Comparison of ENCODE assay signal across 1 cellular context in the genomic region with DNA sequence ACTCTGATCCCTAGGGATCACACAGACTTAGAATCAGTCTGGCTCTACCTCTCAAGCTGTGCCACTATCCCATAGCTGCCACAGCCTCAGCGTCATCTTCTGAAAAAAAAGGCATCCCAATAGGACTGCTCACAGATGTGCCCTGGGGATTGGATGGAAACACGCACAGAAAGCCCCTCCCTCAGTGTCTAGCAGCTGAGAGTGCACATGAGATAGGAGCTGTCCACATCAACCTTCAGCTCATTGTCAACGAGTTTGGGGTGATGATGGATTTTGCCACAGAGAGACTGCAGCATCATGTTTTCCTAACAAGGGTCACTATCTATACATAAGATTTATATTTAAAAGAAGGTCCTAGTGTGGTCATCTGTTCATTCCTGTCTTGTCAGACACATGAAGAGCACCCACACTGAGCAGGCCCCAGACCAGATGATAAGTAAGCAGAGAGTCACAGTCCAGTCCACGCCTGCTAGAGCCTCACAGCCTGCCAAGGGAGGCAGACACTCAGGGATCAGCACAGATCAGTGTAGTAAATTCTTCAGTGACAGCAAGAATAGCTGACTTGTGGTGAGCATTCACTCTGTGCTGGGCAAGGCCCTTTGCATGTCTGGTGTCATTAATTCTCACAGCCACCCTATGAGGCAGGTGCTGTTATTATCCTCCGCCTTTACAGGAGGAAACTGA.
TF ChIP-seq lines count a peak whose summit lies in the region.

No MANE protein-coding gene starts in this region.

TF ChIP-seq in IMR-90, 13 proteins besides CTCF, POLR2A, EP300 and RAD21:
- TF ChIP-seq ELK1 (IDR thresholded peaks at IDR 0.05; ENCODE audit: borderline replicate concordance, low read depth, low read length): no peak
- no peak for TF ChIP-seq FOS (IDR thresholded peaks at IDR 0.05; ENCODE audit: low read depth, low read length)
- TF ChIP-seq, protein P1, sequence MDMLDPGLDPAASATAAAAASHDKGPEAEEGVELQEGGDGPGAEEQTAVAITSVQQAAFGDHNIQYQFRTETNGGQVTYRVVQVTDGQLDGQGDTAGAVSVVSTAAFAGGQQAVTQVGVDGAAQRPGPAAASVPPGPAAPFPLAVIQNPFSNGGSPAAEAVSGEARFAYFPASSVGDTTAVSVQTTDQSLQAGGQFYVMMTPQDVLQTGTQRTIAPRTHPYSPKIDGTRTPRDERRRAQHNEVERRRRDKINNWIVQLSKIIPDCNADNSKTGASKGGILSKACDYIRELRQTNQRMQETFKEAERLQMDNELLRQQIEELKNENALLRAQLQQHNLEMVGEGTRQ (IDR thresholded peaks at IDR 0.05; ENCODE audit: low read depth, low read length): no peak
- TF ChIP-seq SMC3 (IDR thresholded peaks at IDR 0.05; ENCODE audit: low read depth, low read length): no peak
- no peak for TF ChIP-seq RCOR1 (IDR thresholded peaks at IDR 0.05; ENCODE audit: insufficient replicate concordance, low read length)
- no peak for TF ChIP-seq CHD1 (IDR thresholded peaks at IDR 0.05; ENCODE audit: low read depth, low read length)
- TF ChIP-seq BHLHE40 (IDR thresholded peaks at IDR 0.05; ENCODE audit: low read depth, low read length): no peak
- no peak for TF ChIP-seq MXI1 (IDR thresholded peaks at IDR 0.05; ENCODE audit: borderline replicate concordance, low read depth, low read length)
- no peak for TF ChIP-seq MAZ (IDR thresholded peaks at IDR 0.05; ENCODE audit: borderline replicate concordance, low read depth, low read length)
- TF ChIP-seq NFE2L2 (IDR thresholded peaks at IDR 0.05; ENCODE audit: low read depth, low read length): no peak
- TF ChIP-seq RFX5 (IDR thresholded peaks at IDR 0.05; ENCODE audit: low read depth, low read length): no peak
- no peak for TF ChIP-seq MAFK (IDR thresholded peaks at IDR 0.05; ENCODE audit: low read depth, low read length)
- no peak for TF ChIP-seq CEBPB (IDR thresholded peaks at IDR 0.05; ENCODE audit: low read depth, low read length)
